9 cellular contexts compared by ENCODE assay signal in genomic region chr7:17773289-17773626, GRCh38.
DNase-seq lines count a peak whose midpoint lies in the region; ATAC-seq and TF ChIP-seq lines count a peak whose summit lies in the region.
"Had no signal": no experiment of that assay in that cellular context is flagged by ENCODE, and none has a peak within 500 bp of the region (broad histone marks: within the 10 kb centered on the region; RNA-seq: fewer than 3 reads in every experiment).

No MANE protein-coding gene starts in this region.

- H3K36me3 Mint-ChIP-seq in activated T-helper 1 cell treated with anti-CD3 and anti-CD28 coated beads, Interleukin-12 subunit alpha, Interleukin-12 subunit beta, Interleukin-2, Interleukin-4 antibody, amounts not matched to agents 30 ng/mL and 10 ng/mL and 1 ng/mL, durations not matched to agents 14 hours and 24 hours and 36 hours (ENCODE audit: low read depth) = no peaks in the 10 kb centered on the region
- H3K36me3 Mint-ChIP-seq: IgD-negative memory B cell had no signal

- no peaks in the 10 kb centered on the region for H3K9me3 Mint-ChIP-seq in activated T-helper 1 cell treated with anti-CD3 and anti-CD28 coated beads, Interleukin-12 subunit alpha, Interleukin-12 subunit beta, Interleukin-2, Interleukin-4 antibody, amounts not matched to agents 30 ng/mL and 10 ng/mL and 1 ng/mL, durations not matched to agents 14 hours and 24 hours and 36 hours
- H3K9me3 Mint-ChIP-seq: IgD-negative memory B cell had no signal

- no peak overlapping the region for H3K4me3 ChIP-seq in epithelial cell of esophagus (ENCODE audit: low read length)
- no peak overlapping the region for H3K4me3 ChIP-seq in psoas muscle
- H3K4me3 ChIP-seq in ovary = no peak overlapping the region

- H3K9me3 ChIP-seq in psoas muscle = no peaks in the 10 kb centered on the region
- H3K9me3 ChIP-seq in ovary = no peaks in the 10 kb centered on the region

- 80 to 90% (median 85%) methylated on average over 4 of the region's 4 CpGs for WGBS in psoas muscle, 3 donors
- 87 to 94% (median 89%) methylated on average over 4 of the region's 4 CpGs for WGBS in ovary, 3 donors

- peaks cover 7% of the 10 kb centered on the region for H3K4me1 Mint-ChIP-seq in activated T-helper 1 cell treated with anti-CD3 and anti-CD28 coated beads, Interleukin-12 subunit alpha, Interleukin-12 subunit beta, Interleukin-2, Interleukin-4 antibody, amounts not matched to agents 30 ng/mL and 10 ng/mL and 1 ng/mL, durations not matched to agents 14 hours and 24 hours and 36 hours (ENCODE audit: low read depth)

- no peak overlapping the region for H3K27ac Mint-ChIP-seq in activated T-helper 1 cell treated with anti-CD3 and anti-CD28 coated beads, Interleukin-12 subunit alpha, Interleukin-12 subunit beta, Interleukin-2, Interleukin-4 antibody, amounts not matched to agents 30 ng/mL and 10 ng/mL and 1 ng/mL, durations not matched to agents 14 hours and 24 hours and 36 hours

- TF ChIP-seq CTCF in epithelial cell of esophagus (IDR thresholded peaks at IDR 0.05; ENCODE audit: insufficient read depth, low read depth, low read length, missing control alignments) = no peak
- no peak for TF ChIP-seq CTCF in psoas muscle (IDR thresholded peaks at IDR 0.05)
- no peak for TF ChIP-seq CTCF in ovary (IDR thresholded peaks at IDR 0.05)

- no peak overlapping the region for H3K4me3 Mint-ChIP-seq in activated T-helper 1 cell treated with anti-CD3 and anti-CD28 coated beads, Interleukin-12 subunit alpha, Interleukin-12 subunit beta, Interleukin-2, Interleukin-4 antibody, amounts not matched to agents 30 ng/mL and 10 ng/mL and 1 ng/mL, durations not matched to agents 14 hours and 24 hours and 36 hours
- H3K4me3 Mint-ChIP-seq: IgD-negative memory B cell had no signal

- peaks cover 4% of the 10 kb centered on the region for H3K27me3 Mint-ChIP-seq in activated T-helper 1 cell treated with anti-CD3 and anti-CD28 coated beads, Interleukin-12 subunit alpha, Interleukin-12 subunit beta, Interleukin-2, Interleukin-4 antibody, amounts not matched to agents 30 ng/mL and 10 ng/mL and 1 ng/mL, durations not matched to agents 14 hours and 24 hours and 36 hours (ENCODE audit: insufficient read depth)
- H3K27me3 Mint-ChIP-seq: IgD-negative memory B cell had no signal

- H3K27me3 ChIP-seq in psoas muscle (ENCODE audit: insufficient read depth in 3 of 3, low read length in 2 of 3) (no peaks in the 10 kb centered on the region), ovary (no peaks in the 10 kb centered on the region)

- no peak for TF ChIP-seq POLR2A in ovary (IDR thresholded peaks at IDR 0.05)

- DNase-seq in NCI-H82 treated with DMSO at 0.1 percent for 48 hours (lab: John Stamatoyannopoulos, UW; ENCODE audit: unreplicated experiment) (peak; percentile 19), epithelial cell of esophagus (ENCODE audit: low read depth) (peak; percentile 95), psoas muscle (no peak), NCI-H2107 (lab: John Stamatoyannopoulos, UW) (no peak), NCI-H524 (lab: John Stamatoyannopoulos, UW) (no peak), ovary (no peak)
- no peak for DNase-seq in activated T-helper 1 cell treated with anti-CD3 and anti-CD28 coated beads, Interleukin-12 subunit alpha, Interleukin-12 subunit beta, Interleukin-2, Interleukin-4 antibody, amounts not matched to agents 30 ng/mL and 10 ng/mL and 1 ng/mL, durations not matched to agents 14 hours and 24 hours and 36 hours (ENCODE audit: low spot score)

- TF ChIP-seq EP300 in ovary (IDR thresholded peaks at IDR 0.05) = no peak

- H3K36me3 ChIP-seq in psoas muscle (ENCODE audit: insufficient read depth in 1 of 2, low read depth in 1 of 2) (no peaks in the 10 kb centered on the region), ovary (no peaks in the 10 kb centered on the region)

- peak; percentile 26 for ATAC-seq in GM18520 (IDR thresholded peaks at IDR 0.05; ENCODE audit: unreplicated experiment)
- ATAC-seq in psoas muscle = peak; percentile 70 to 90 (median 88)

- peaks cover 5% of the 10 kb centered on the region for H3K4me1 ChIP-seq in psoas muscle
- no peaks in the 10 kb centered on the region for H3K4me1 ChIP-seq in ovary (ENCODE audit: insufficient read depth)

- intact Hi-C loops in psoas muscle (cut with DNase I) = loop anchor here in 1 of 2 donors (5.0 kb wide), 1 partner anchor 169 kb away; the partner anchor contains the start of gene SNX13
- intact Hi-C loops in ovary (cut with DNase I) = no loop called here
- intact Hi-C loops in activated T-helper 1 cell treated with anti-CD3 and anti-CD28 coated beads, Interleukin-12 subunit alpha, Interleukin-12 subunit beta, Interleukin-2, Interleukin-4 antibody, amounts not matched to agents 30 ng/mL and 10 ng/mL and 1 ng/mL, durations not matched to agents 14 hours and 24 hours and 36 hours (cut with micrococcal nuclease) = loop anchor here (5.0 kb wide), 1 partner anchor 169 kb away; the partner anchor contains the start of gene SNX13

- H3K27ac ChIP-seq in psoas muscle = peak overlapping the region; percentile 23
- no peak overlapping the region for H3K27ac ChIP-seq in ovary

Comparison
In these comparisons a context has a peak if more than half of its experiments do, and no peak if none do; other contexts are left out.
1. DNase-seq: peak in NCI-H82 treated with DMSO at 0.1 percent for 48 hours (single experiment) and epithelial cell of esophagus (single experiment); none in psoas muscle (0 of 2), NCI-H2107 (single experiment), NCI-H524 (0 of 2), ovary (0 of 5) and activated T-helper 1 cell treated with anti-CD3 and anti-CD28 coated beads, Interleukin-12 subunit alpha, Interleukin-12 subunit beta, Interleukin-2, Interleukin-4 antibody, amounts not matched to agents 30 ng/mL and 10 ng/mL and 1 ng/mL, durations not matched to agents 14 hours and 24 hours and 36 hours (single experiment).